In genomic region chr16:29740630-29741015, GRCh38 we compare ENCODE assay signal across 11 cellular contexts. TPM values are rescaled to one million over a fixed set of nuclear protein-coding genes. Genes with fewer than 3 reads are reported as not detected.
DNase-seq lines count a peak whose midpoint lies in the region; ATAC-seq and TF ChIP-seq lines count a peak whose summit lies in the region.
"Not testable (repeated sequence)": the region's sequence is repeated elsewhere in the genome, so short reads cannot be mapped to it uniquely, and the experiment has no call there.
"Had no signal": no experiment of that assay in that cellular context is flagged by ENCODE, and none has a peak within 500 bp of the region (broad histone marks: within the 10 kb centered on the region; RNA-seq: fewer than 3 reads in every experiment).

No MANE protein-coding gene starts in this region.

- H3K4me1 Mint-ChIP-seq in Caco-2 (ENCODE audit: low read depth, unreplicated experiment) = peaks cover 42% of the 10 kb centered on the region
- H3K4me1 Mint-ChIP-seq in activated T-helper 17 cell treated with anti-CD3 and anti-CD28 coated beads, Interleukin-2, amount 50 U/mL, for 72 hours = peaks cover 51% of the 10 kb centered on the region
- H3K4me1 Mint-ChIP-seq in stimulated activated effector memory CD8-positive, alpha-beta T cell treated with anti-CD3 and anti-CD28 coated beads, Interleukin-12 subunit alpha, Interleukin-12 subunit beta, amount 100 ng/mL, for 72 hours = peaks cover 81% of the 10 kb centered on the region

- H3K9me3 Mint-ChIP-seq in Caco-2 (ENCODE audit: unreplicated experiment); activated T-helper 17 cell treated with anti-CD3 and anti-CD28 coated beads, Interleukin-2, amount 50 U/mL, for 72 hours; stimulated activated effector memory CD8-positive, alpha-beta T cell treated with anti-CD3 and anti-CD28 coated beads, Interleukin-12 subunit alpha, Interleukin-12 subunit beta, amount 100 ng/mL, for 72 hours: not testable (repeated sequence)

- not testable (repeated sequence) for H3K9me3 ChIP-seq in Caco-2; Peyer's patch; effector memory CD4-positive, alpha-beta T cell (ENCODE audit: control insufficient read depth, low read length); mucosa of rectum (ENCODE audit: control insufficient read depth in 2 of 2, low read length in 2 of 2)

- not testable (repeated sequence) for H3K27me3 ChIP-seq in Caco-2 (replicated peaks; ENCODE audit: control insufficient read depth, insufficient read depth, low read length); Peyer's patch; effector memory CD4-positive, alpha-beta T cell (replicated peaks; ENCODE audit: control insufficient read depth, insufficient read depth, low read length, poor library complexity, severe bottlenecking); mucosa of rectum (ENCODE audit: control insufficient read depth in 2 of 2, insufficient read depth in 2 of 2, low read length in 2 of 2)

- POLR2A ChIA-PET in Caco-2 (lab: Charles Lee) = not testable (repeated sequence)

- H3K27ac ChIP-seq in 22Rv1 = peak overlapping the region; percentile 84
- H3K27ac ChIP-seq in Peyer's patch = peak overlapping the region in 3 of 4 donors; percentile 49 to 78 (median 72)
- peak overlapping the region; percentile 98 for H3K27ac ChIP-seq in VCaP
- H3K27ac ChIP-seq in effector memory CD4-positive, alpha-beta T cell (ENCODE audit: insufficient read depth, low read length, poor library complexity, severe bottlenecking) = peak overlapping the region; percentile 35
- H3K27ac ChIP-seq in mucosa of rectum (ENCODE audit: low read depth in 2 of 2, low read length in 2 of 2) = peak overlapping the region; percentile 85 to 88

- not testable (repeated sequence) for H3K4me3 ChIP-seq in Caco-2 (ENCODE audit: low read depth, low read length); Peyer's patch; effector memory CD4-positive, alpha-beta T cell (ENCODE audit: insufficient read depth, low read depth, low read length, poor library complexity, severe bottlenecking)
- H3K4me3 ChIP-seq in mucosa of rectum (ENCODE audit: low read length in 2 of 2) = peak overlapping the region; percentile 31 to 57

- DNase-seq in Caco-2 = peak; percentile 44 to 72
- DNase-seq in Peyer's patch; effector memory CD4-positive, alpha-beta T cell; stimulated activated effector memory CD8-positive, alpha-beta T cell treated with anti-CD3 and anti-CD28 coated beads, Interleukin-12 subunit alpha, Interleukin-12 subunit beta, amount 100 ng/mL, for 72 hours (ENCODE audit: low spot score in 2 of 2): not testable (repeated sequence)

- TF ChIP-seq CTCF in 22Rv1 (IDR thresholded peaks at IDR 0.05); Caco-2 (IDR thresholded peaks at IDR 0.05; ENCODE audit: insufficient read depth in 1 of 2, low read depth in 1 of 2, low read length in 1 of 2, severe bottlenecking in 1 of 2, unreplicated experiment in 1 of 2); Peyer's patch (IDR thresholded peaks at IDR 0.05); VCaP (conservative IDR thresholded peaks at IDR 0.05): not testable (repeated sequence)

- peak overlapping the region; percentile 16 for H3K27ac Mint-ChIP-seq in Caco-2 (ENCODE audit: unreplicated experiment)
- peak overlapping the region; percentile 65 for H3K27ac Mint-ChIP-seq in activated T-helper 17 cell treated with anti-CD3 and anti-CD28 coated beads, Interleukin-2, amount 50 U/mL, for 72 hours
- H3K27ac Mint-ChIP-seq in stimulated activated effector memory CD8-positive, alpha-beta T cell treated with anti-CD3 and anti-CD28 coated beads, Interleukin-12 subunit alpha, Interleukin-12 subunit beta, amount 100 ng/mL, for 72 hours = peak overlapping the region; percentile 14

- CTCF ChIA-PET in Caco-2 (lab: Charles Lee) = not testable (repeated sequence)

- not testable (repeated sequence) for ATAC-seq in activated T-helper 17 cell treated with anti-CD3 and anti-CD28 coated beads, Interleukin-2, amount 50 U/mL, for 72 hours (replicated peaks); stimulated activated effector memory CD8-positive, alpha-beta T cell treated with anti-CD3 and anti-CD28 coated beads, Interleukin-12 subunit alpha, Interleukin-12 subunit beta, amount 100 ng/mL, for 72 hours

- intact Hi-C loops in Caco-2 (cut with micrococcal nuclease; ENCODE audit: unreplicated experiment) = loop anchor here (1.0 kb wide), 2 partner anchors 16 to 50 kb away; partner anchors contain the start of gene KIF22

- peak overlapping the region in 1 of 2 donors; percentile 50 for H3K9ac ChIP-seq in mucosa of rectum (ENCODE audit: low read depth in 1 of 2, low read length in 2 of 2)

- H3K4me3 Mint-ChIP-seq in Caco-2 (ENCODE audit: unreplicated experiment) = peak overlapping the region; percentile 39
- not testable (repeated sequence) for H3K4me3 Mint-ChIP-seq in activated T-helper 17 cell treated with anti-CD3 and anti-CD28 coated beads, Interleukin-2, amount 50 U/mL, for 72 hours; stimulated activated effector memory CD8-positive, alpha-beta T cell treated with anti-CD3 and anti-CD28 coated beads, Interleukin-12 subunit alpha, Interleukin-12 subunit beta, amount 100 ng/mL, for 72 hours

- peak in 1 of 2 donors; percentile 22 for TF ChIP-seq POLR2A in Peyer's patch (IDR thresholded peaks at IDR 0.05)

- not testable (repeated sequence) for H3K36me3 Mint-ChIP-seq in Caco-2 (ENCODE audit: insufficient read depth, unreplicated experiment)
- peaks cover 40% of the 10 kb centered on the region for H3K36me3 Mint-ChIP-seq in activated T-helper 17 cell treated with anti-CD3 and anti-CD28 coated beads, Interleukin-2, amount 50 U/mL, for 72 hours (ENCODE audit: low read depth)
- peaks cover 43% of the 10 kb centered on the region for H3K36me3 Mint-ChIP-seq in stimulated activated effector memory CD8-positive, alpha-beta T cell treated with anti-CD3 and anti-CD28 coated beads, Interleukin-12 subunit alpha, Interleukin-12 subunit beta, amount 100 ng/mL, for 72 hours

- not testable (repeated sequence) for H3K27me3 Mint-ChIP-seq in Caco-2 (ENCODE audit: insufficient read depth, unreplicated experiment); activated T-helper 17 cell treated with anti-CD3 and anti-CD28 coated beads, Interleukin-2, amount 50 U/mL, for 72 hours

- not testable (repeated sequence) for H3K36me3 ChIP-seq in Caco-2 (ENCODE audit: control insufficient read depth, insufficient read depth, low read length); Peyer's patch; mucosa of rectum (ENCODE audit: control insufficient read depth in 2 of 2, insufficient read depth in 2 of 2, low read length in 2 of 2)
- peaks cover 34% of the 10 kb centered on the region for H3K36me3 ChIP-seq in effector memory CD4-positive, alpha-beta T cell (ENCODE audit: control insufficient read depth, insufficient read depth, low read length)

- H3K4me1 ChIP-seq in Caco-2 = peaks cover 38% of the 10 kb centered on the region
- peaks cover 0 to 51% (median 29%) of the 10 kb centered on the region in 4 donors for H3K4me1 ChIP-seq in Peyer's patch
- H3K4me1 ChIP-seq in effector memory CD4-positive, alpha-beta T cell (ENCODE audit: control insufficient read depth, insufficient read depth, low read length, poor library complexity, severe bottlenecking) = peaks cover 68% of the 10 kb centered on the region
- peaks cover 46 to 69% of the 10 kb centered on the region in 2 donors for H3K4me1 ChIP-seq in mucosa of rectum (ENCODE audit: control insufficient read depth in 2 of 2, insufficient read depth in 2 of 2, low read length in 2 of 2)

- BruUV-seq in Caco-2 (replicated peaks; lab: Mats Ljungman, UMichigan) = not testable (repeated sequence)

RNA-seq across cellular contexts. Expression of gene C16orf54, which starts 5.2 kb away (rescaled TPM):
- total RNA-seq in Caco-2 (2022) (not detected in 2 replicates), Peyer's patch (1 to 10 TPM; 2.2 to 9.9 (median 3.6) TPM)
- total RNA-seq in activated T-helper 17 cell treated with anti-CD3 and anti-CD28 coated beads, Interleukin-2, amount 50 U/mL, for 72 hours = 10 to 100 TPM; 15.9 to 23.5 TPM
- total RNA-seq: H9, NCI-H460 had no signal

RNA-seq across cellular contexts. Expression of gene ZG16, which starts 37.4 kb away (rescaled TPM):
- total RNA-seq in Caco-2 (2022) (1.4 and 1.9 TPM in 2 replicates), Peyer's patch (100 to 1,000 TPM in 3 of 4 donors, 1 to 10 TPM in 1; 9.9 to 585 (median 158) TPM)
- total RNA-seq in activated T-helper 17 cell treated with anti-CD3 and anti-CD28 coated beads, Interleukin-2, amount 50 U/mL, for 72 hours = not detected
- total RNA-seq: H9, NCI-H460, Right ventricle myocardium inferior had no signal

RNA-seq across cellular contexts. Expression of gene KIF22, which starts 49.9 kb away (rescaled TPM):
- 134 and 152 TPM in 2 replicates for total RNA-seq in Caco-2 (2022)
- 100 to 1,000 TPM in 2 of 4 donors, 10 to 100 TPM in 2; 31.9 to 157 (median 72.8) TPM for total RNA-seq in Peyer's patch
- total RNA-seq in activated T-helper 17 cell treated with anti-CD3 and anti-CD28 coated beads, Interleukin-2, amount 50 U/mL, for 72 hours = 100 to 1,000 TPM; 122 to 139 TPM

Comparison
In these comparisons a context has a peak if more than half of its experiments do, and no peak if none do; other contexts are left out.
1. H3K27ac ChIP-seq: peak in every context shown above with its lines; median percentile 98 in VCaP; 86 in mucosa of rectum; 84 in 22Rv1; 72 in Peyer's patch; 35 in effector memory CD4-positive, alpha-beta T cell.
2. H3K27ac Mint-ChIP-seq: peak in every context shown above with its lines; median percentile 65 in activated T-helper 17 cell treated with anti-CD3 and anti-CD28 coated beads, Interleukin-2, amount 50 U/mL, for 72 hours; 16 in Caco-2; 14 in stimulated activated effector memory CD8-positive, alpha-beta T cell treated with anti-CD3 and anti-CD28 coated beads, Interleukin-12 subunit alpha, Interleukin-12 subunit beta, amount 100 ng/mL, for 72 hours.